In the genomic region with DNA sequence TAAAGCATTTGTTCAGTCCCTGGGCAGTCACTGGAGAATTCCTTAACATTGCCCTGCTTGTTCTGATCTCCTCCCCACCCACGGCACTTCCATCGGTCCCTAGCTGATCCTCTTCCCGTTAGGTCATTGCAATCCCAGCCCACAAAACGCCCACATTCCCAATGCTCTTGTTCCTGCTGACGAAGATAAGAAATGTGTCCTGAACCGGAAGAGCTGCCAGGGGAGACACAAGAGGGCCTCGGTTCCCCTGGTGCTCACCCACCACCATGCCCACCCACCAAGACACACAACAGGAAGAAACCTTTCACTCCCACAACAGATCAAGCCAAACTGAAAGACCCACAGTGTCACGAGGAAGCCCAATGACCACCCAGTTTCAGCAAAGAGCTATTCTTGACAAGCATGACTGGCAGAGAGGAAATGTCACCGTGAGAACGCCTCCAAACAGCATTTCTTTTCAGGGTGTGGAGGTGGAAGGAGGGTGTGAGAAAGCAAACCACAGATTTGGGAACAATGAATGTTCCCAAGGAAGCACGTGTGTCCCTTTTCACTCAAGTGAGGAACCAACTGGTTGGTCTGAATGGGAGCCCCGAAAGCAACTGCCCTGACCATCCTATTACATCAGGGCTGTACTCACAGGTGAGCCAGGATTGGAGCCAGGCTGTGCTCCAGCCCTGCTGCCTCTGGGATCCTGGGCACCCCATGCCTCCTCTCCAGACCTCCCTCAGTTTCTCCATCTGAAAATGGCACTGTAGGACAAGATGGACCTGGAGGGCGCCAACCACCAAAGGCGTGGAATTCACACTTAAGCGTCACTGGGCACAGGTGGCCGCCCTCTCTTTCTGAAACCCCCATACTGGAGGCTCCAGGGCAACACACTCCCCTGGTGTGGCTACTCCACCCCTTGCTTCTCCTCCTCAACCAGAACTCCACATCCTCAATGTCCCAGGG, we compare ENCODE assay signal across 8 cellular contexts.
A peak's percentile ranks its signal among the peaks of the same experiment; 100 is the strongest.
DNase-seq lines count a peak whose midpoint lies in the region; ATAC-seq and TF ChIP-seq lines count a peak whose summit lies in the region.

No MANE protein-coding gene starts in this region.

- DNase-seq in GM12865 (ENCODE audit: low read depth) (peak; percentile 89), kidney tubule cell (ENCODE audit: low spot score) (peak; percentile 71), NCI-H1048 (lab: John Stamatoyannopoulos, UW) (no peak), ureter (ENCODE audit: low spot score) (no peak)
- DNase-seq in activated effector memory CD4-positive, alpha-beta T cell treated with Interleukin-2 at 50 U/mL for 16 hours, result no peak
- DNase-seq in stimulated activated CD4-positive, alpha-beta T cell treated with anti-CD3 and anti-CD28 coated beads, Interleukin-2, amount 100 ng/mL, for 24 hours, result no peak

- peak overlapping the region; percentile 24 for H3K4me3 ChIP-seq in GM12865 (ENCODE audit: low read depth, low read length)

- ATAC-seq in HG02763 (IDR thresholded peaks at IDR 0.05; ENCODE audit: unreplicated experiment), result peak; percentile 56

- no peak for TF ChIP-seq CTCF in GM12865 (IDR thresholded peaks at IDR 0.05; ENCODE audit: insufficient read depth, low read depth, low read length, missing control alignments)

- peak overlapping the region; percentile 10 for H3K27ac ChIP-seq in angular gyrus (ENCODE audit: low read depth, low read length)

Comparison
In these comparisons a context has a peak if more than half of its experiments do, and no peak if none do; other contexts are left out.
1. DNase-seq: peak in GM12865 (single experiment) and kidney tubule cell (single experiment); none in NCI-H1048 (single experiment), ureter (single experiment), activated effector memory CD4-positive, alpha-beta T cell treated with Interleukin-2 at 50 U/mL for 16 hours (single experiment) and stimulated activated CD4-positive, alpha-beta T cell treated with anti-CD3 and anti-CD28 coated beads, Interleukin-2, amount 100 ng/mL, for 24 hours (0 of 2).